Comparison of ENCODE assay signal across 8 cellular contexts in the genomic region with DNA sequence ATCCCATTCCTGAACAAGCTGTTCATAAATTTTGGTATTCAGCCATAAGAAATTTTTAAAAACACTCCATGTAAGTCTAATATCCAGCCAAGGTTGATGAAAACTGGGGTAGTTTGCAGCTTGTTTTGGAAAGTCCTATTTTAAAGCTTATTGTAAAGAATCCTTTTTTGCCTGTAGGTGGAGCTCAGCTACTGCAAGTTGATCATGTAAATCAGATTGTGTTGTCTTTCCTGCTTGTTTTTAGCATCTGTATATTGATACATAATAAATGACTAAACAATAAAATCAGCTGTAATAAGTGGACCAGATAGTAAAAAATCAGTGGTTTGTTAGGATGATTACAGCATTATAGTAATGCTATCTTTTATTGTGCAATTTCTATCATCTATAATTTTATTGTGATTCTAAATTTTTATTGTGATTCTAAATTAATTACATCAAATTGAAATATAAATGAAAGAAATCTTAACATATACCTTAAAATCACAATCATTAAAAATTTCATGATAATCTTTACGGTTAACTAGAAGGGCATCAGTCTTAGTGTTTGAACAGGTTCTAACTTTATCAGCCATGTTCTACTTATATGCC. TPM values are rescaled to one million over a fixed set of nuclear protein-coding genes. Genes with fewer than 3 reads are reported as not detected.
DNase-seq lines count a peak whose midpoint lies in the region; ATAC-seq and TF ChIP-seq lines count a peak whose summit lies in the region.

No MANE protein-coding gene starts in this region.

- H3K27me3 ChIP-seq in breast epithelium (no peaks in the 10 kb centered on the region), kidney epithelial cell (ENCODE audit: control insufficient read depth, insufficient read depth, low read length) (no peaks in the 10 kb centered on the region), transverse colon (no peaks in the 10 kb centered on the region)

- no peak overlapping the region for H3K4me3 Mint-ChIP-seq in activated naive CD8-positive, alpha-beta T cell treated with anti-CD3 and anti-CD28 coated beads, Interleukin-2, amount 50 U/mL, for 24 hours

- no peak for TF ChIP-seq EP300 in transverse colon (IDR thresholded peaks at IDR 0.05; ENCODE audit: low read depth)

- TF ChIP-seq POLR2A in breast epithelium (IDR thresholded peaks at IDR 0.05) (no peak), transverse colon (IDR thresholded peaks at IDR 0.05) (no peak)

- in situ Hi-C loops in transverse colon (cut with MboI; ENCODE audit: low pct_ligation_motif_present in 1 of 4, low pct_unique_long_range_greater_than_20kb in 1 of 4, low sequenced_read_pairs in 3 of 4): loop anchor here in 3 of 4 donors (25.0 kb wide), 2 partner anchors 226 to 676 kb away; a partner anchor contains a TSS

- H3K36me3 Mint-ChIP-seq in activated naive CD8-positive, alpha-beta T cell treated with anti-CD3 and anti-CD28 coated beads, Interleukin-2, amount 50 U/mL, for 24 hours (ENCODE audit: low read depth): peaks cover 10% of the 10 kb centered on the region

- TF ChIP-seq CTCF in breast epithelium (IDR thresholded peaks at IDR 0.05) (peak in 2 of 3 donors; percentile 39 to 63), kidney epithelial cell (IDR thresholded peaks at IDR 0.05; ENCODE audit: insufficient read depth, low read length, poor library complexity, severe bottlenecking) (peak; percentile 56), transverse colon (IDR thresholded peaks at IDR 0.05) (peak; percentile 51 to 66 (median 62))

- H3K27ac Mint-ChIP-seq in activated naive CD8-positive, alpha-beta T cell treated with anti-CD3 and anti-CD28 coated beads, Interleukin-2, amount 50 U/mL, for 24 hours: no peak overlapping the region

- WGBS in transverse colon (ENCODE audit: low coverage in 1 of 2), 2 donors: 93 to 94% methylated on average over 1 of the region's 1 CpG

- no peaks in the 10 kb centered on the region for H3K4me1 ChIP-seq in breast epithelium
- H3K4me1 ChIP-seq in transverse colon: no peaks in the 10 kb centered on the region

- intact Hi-C loops in breast epithelium (cut with DNase I; ENCODE audit: low total_unique reads) (no loop called here), transverse colon (cut with DNase I; ENCODE audit: low total_unique reads) (loop anchor here (5.0 kb wide), 1 partner anchor 676 kb away; no protein-coding TSS in a partner anchor)

- H3K27me3 Mint-ChIP-seq in activated naive CD8-positive, alpha-beta T cell treated with anti-CD3 and anti-CD28 coated beads, Interleukin-2, amount 50 U/mL, for 24 hours: no peaks in the 10 kb centered on the region

- no peak overlapping the region for H3K27ac ChIP-seq in breast epithelium
- H3K27ac ChIP-seq in transverse colon: no peak overlapping the region

- ATAC-seq in HG02623 (IDR thresholded peaks at IDR 0.05; ENCODE audit: unreplicated experiment): peak; percentile 40
- ATAC-seq in activated naive CD8-positive, alpha-beta T cell treated with anti-CD3 and anti-CD28 coated beads, Interleukin-2, amount 50 U/mL, for 24 hours: no peak

- H3K36me3 ChIP-seq in breast epithelium (no peaks in the 10 kb centered on the region), kidney epithelial cell (ENCODE audit: control insufficient read depth, insufficient read depth, low read length) (no peaks in the 10 kb centered on the region), transverse colon (no peaks in the 10 kb centered on the region)

- H3K4me1 Mint-ChIP-seq in activated naive CD8-positive, alpha-beta T cell treated with anti-CD3 and anti-CD28 coated beads, Interleukin-2, amount 50 U/mL, for 24 hours: peaks cover 3% of the 10 kb centered on the region

- H3K9me3 ChIP-seq in breast epithelium: no peaks in the 10 kb centered on the region
- no peaks in the 10 kb centered on the region for H3K9me3 ChIP-seq in transverse colon

- no peaks in the 10 kb centered on the region for H3K9me3 Mint-ChIP-seq in activated naive CD8-positive, alpha-beta T cell treated with anti-CD3 and anti-CD28 coated beads, Interleukin-2, amount 50 U/mL, for 24 hours

- DNase-seq in NCI-H2107 treated with DMSO at 0.1 percent for 48 hours (lab: John Stamatoyannopoulos, UW; ENCODE audit: unreplicated experiment) (peak; percentile 47), NCI-H2107 (lab: John Stamatoyannopoulos, UW) (no peak), NCI-H748 (lab: John Stamatoyannopoulos, UW; ENCODE audit: unreplicated experiment) (peak; percentile 66), breast epithelium (ENCODE audit: low spot score in 2 of 2) (no peak), kidney epithelial cell (ENCODE audit: low read depth) (peak; percentile 14), transverse colon (no peak)
- DNase-seq in activated naive CD8-positive, alpha-beta T cell treated with anti-CD3 and anti-CD28 coated beads, Interleukin-2, amount 50 U/mL, for 24 hours: no peak

- no peak overlapping the region for H3K4me3 ChIP-seq in breast epithelium
- H3K4me3 ChIP-seq in kidney epithelial cell (ENCODE audit: low read depth, low read length): no peak overlapping the region
- H3K4me3 ChIP-seq in transverse colon: no peak overlapping the region

RNA-seq across cellular contexts. Expression of a gene that starts 42.4 kb away (rescaled TPM):
- total RNA-seq in breast epithelium: 10 to 100 TPM; 10.6 to 19.9 (median 18.0) TPM
- 18.4 and 23.6 TPM in 2 replicates for total RNA-seq in kidney epithelial cell
- 10 to 100 TPM in 2 of 4 donors, 1 to 10 TPM in 1, not detected in 1; 9.6 to 36.2 (median 15.6) TPM for total RNA-seq in transverse colon

RNA-seq across cellular contexts. Expression of a gene that starts 42.7 kb away (rescaled TPM):
- total RNA-seq in breast epithelium (10 to 100 TPM in 1 of 3 donors, 1 to 10 TPM in 2; 6.6 to 13.0 (median 8.9) TPM), kidney epithelial cell (7.9 and 8.1 TPM in 2 replicates), transverse colon (10 to 100 TPM in 1 of 4 donors, 1 to 10 TPM in 3; 4.0 to 14.1 (median 7.0) TPM)

Comparison
In these comparisons a context has a peak if more than half of its experiments do, and no peak if none do; other contexts are left out.
1. DNase-seq: peak in NCI-H2107 treated with DMSO at 0.1 percent for 48 hours (single experiment), NCI-H748 (single experiment) and kidney epithelial cell (single experiment); none in NCI-H2107 (single experiment), breast epithelium (0 of 2), transverse colon (single experiment) and activated naive CD8-positive, alpha-beta T cell treated with anti-CD3 and anti-CD28 coated beads, Interleukin-2, amount 50 U/mL, for 24 hours (single experiment).
2. Peak in every context shown above with its lines, with median percentiles within 50 percentile points of each other: CTCF ChIP-seq.